Comparison of ENCODE assay signal across 7 cellular contexts in genomic region chr2:96321230-96322103, GRCh38. TPM values are rescaled to one million over a fixed set of nuclear protein-coding genes. Genes with fewer than 3 reads are reported as not detected.
DNase-seq lines count a peak whose midpoint lies in the region; ATAC-seq and TF ChIP-seq lines count a peak whose summit lies in the region.

No MANE protein-coding gene starts in this region.

- DNase-seq in NB4 (ENCODE audit: low read depth) (peak; percentile 89), cerebellum (ENCODE audit: low spot score) (peak; percentile 55), memory B cell (ENCODE audit: low spot score in 2 of 2) (peak; percentile 72 to 76)
- DNase-seq in stimulated activated CD8-positive, alpha-beta memory T cell treated with anti-CD3 and anti-CD28 coated beads, Interleukin-2, amount 100 ng/mL, for 1 hour (ENCODE audit: low read depth in 2 of 2) = peak; percentile 60 to 64

- no peaks in the 10 kb centered on the region for H3K27me3 Mint-ChIP-seq in memory B cell

- POLR2A ChIA-PET in HEK293 (lab: Yijun Ruan, JAX) = interaction anchor here (0.8 to 4.8 kb wide), 5 partner anchors 10 to 113 kb away, joined by 3 to 43 read pairs (median 5); partner anchors contain the start of genes CIAO1, NCAPH, SNRNP200 and TMEM127

- H3K4me3 ChIP-seq in GM12875 (ENCODE audit: low read depth, low read length) = peak overlapping the region; percentile 83
- peak overlapping the region; percentile 53 for H3K4me3 ChIP-seq in HEK293 (ENCODE audit: low read depth, low read length)
- peak overlapping the region; percentile 66 for H3K4me3 ChIP-seq in NB4 (ENCODE audit: low read depth, low read length)
- peak overlapping the region; percentile 72 for H3K4me3 ChIP-seq in WI38 (ENCODE audit: low read depth, low read length)

- H3K36me3 ChIP-seq in HEK293 (ENCODE audit: control insufficient read depth in 2 of 2, insufficient read depth in 1 of 2, low read length in 2 of 2) = peaks cover 0 to under 1% of the 10 kb centered on the region in 2 experiments; a peak in 1 of 3 replicates

- peak; percentile 13 for TF ChIP-seq POLR2A in NB4 (IDR thresholded peaks at IDR 0.05; ENCODE audit: extremely low read depth, insufficient read length)

- H3K9me3 Mint-ChIP-seq in memory B cell = no peaks in the 10 kb centered on the region

- peak overlapping the region; percentile 21 for H3K27ac Mint-ChIP-seq in memory B cell

- H3K27ac ChIP-seq in HEK293 (ENCODE audit: extremely low read depth, low read depth, low read length) = peak overlapping the region; percentile 17; the same call in 1 of the 2 replicates

- CTCF ChIA-PET in HEK293 (lab: Yijun Ruan, JAX) = interaction anchor here (0.7 to 1.3 kb wide), 2 partner anchors 10 to 32 kb away, joined by 3 to 4 read pairs; no protein-coding TSS in a partner anchor

- H3K9me3 ChIP-seq in HEK293 (ENCODE audit: control insufficient read depth, insufficient read depth, low read depth, low read length) = no peaks in the 10 kb centered on the region

- ATAC-seq in memory B cell (ENCODE audit: low read depth) = peak; percentile 86

- H3K4me1 ChIP-seq in HEK293 (ENCODE audit: control insufficient read depth, insufficient read depth, low read length) = no peaks in the 10 kb centered on the region

- H3K4me1 Mint-ChIP-seq in memory B cell = peaks cover 35% of the 10 kb centered on the region

- TF ChIP-seq CTCF in GM12875 (IDR thresholded peaks at IDR 0.05; ENCODE audit: borderline replicate concordance, insufficient read depth, low read depth, low read length) (peak; percentile 43), HEK293 (tag by site-specific recombination; IDR thresholded peaks at IDR 0.05) (no peak; the same call in 1 of the 2 replicates), NB4 (IDR thresholded peaks at IDR 0.05; ENCODE audit: low read depth, low read length) (no peak), WI38 (IDR thresholded peaks at IDR 0.05; ENCODE audit: low read depth, low read length) (no peak)

- peaks cover 2% of the 10 kb centered on the region for H3K36me3 Mint-ChIP-seq in memory B cell

- peak overlapping the region; percentile 81 for H3K4me3 Mint-ChIP-seq in memory B cell

TF ChIP-seq in HEK293, 187 proteins besides CTCF, POLR2A, EP300 and RAD21 (continues in another document):
- TF ChIP-seq ZNF629 (tag by site-specific recombination; IDR thresholded peaks at IDR 0.05) (peak; percentile 7; the same call in 1 of the 2 replicates), ZNF560 (tag by site-specific recombination; IDR thresholded peaks at IDR 0.05; ENCODE audit: borderline replicate concordance) (no peak), PRDM10 (tag by site-specific recombination; IDR thresholded peaks at IDR 0.05) (peak; percentile 70), ZNF362 (tag by site-specific recombination; IDR thresholded peaks at IDR 0.05) (no peak), ZBTB17 (tag by site-specific recombination; IDR thresholded peaks at IDR 0.05) (peak; percentile 59; the same call in 1 of the 2 replicates), ZNF341 (tag by site-specific recombination; IDR thresholded peaks at IDR 0.05; ENCODE audit: low read depth) (peak; percentile 93), ZNF501 (tag by site-specific recombination; IDR thresholded peaks at IDR 0.05) (0 out of 2 replicates have a peak, but pooled peaks have one; percentile 21), PBX3 (CRISPR knock-in tag; IDR thresholded peaks at IDR 0.05) (peak; percentile 63; the same call in 1 of the 2 replicates), ZBTB44 (tag by site-specific recombination; IDR thresholded peaks at IDR 0.05) (no peak), ZBTB20 (tag by site-specific recombination; IDR thresholded peaks at IDR 0.05) (peak; percentile 53; the same call in 1 of the 2 replicates), AEBP2 (tag by site-specific recombination; IDR thresholded peaks at IDR 0.05; ENCODE audit: borderline replicate concordance) (no peak), ZNF266 (tag by site-specific recombination; IDR thresholded peaks at IDR 0.05; ENCODE audit: low read depth) (no peak), ZNF433 (tag by site-specific recombination; IDR thresholded peaks at IDR 0.05; ENCODE audit: low read depth) (no peak), ZNF692 (tag by site-specific recombination; IDR thresholded peaks at IDR 0.05) (peak; percentile 90), ZNF248 (tag by site-specific recombination; IDR thresholded peaks at IDR 0.05) (no peak)

RNA-seq across cellular contexts. Expression of gene ITPRIPL1, which starts 3.6 kb away (rescaled TPM):
- 4.9 TPM for total RNA-seq in cerebellum

RNA-seq across cellular contexts. Expression of gene NCAPH, which starts 14.1 kb away (rescaled TPM):
- total RNA-seq in cerebellum = 6.0 TPM

RNA-seq across cellular contexts. Expression of gene SNRNP200, which starts 16.1 kb away (rescaled TPM):
- 74.8 TPM for total RNA-seq in cerebellum

RNA-seq across cellular contexts. Expression of gene CIAO1, which starts 55.4 kb away (rescaled TPM):
- total RNA-seq in cerebellum = 69.5 TPM

RNA-seq across cellular contexts. Expression of gene TMEM127, which starts 55.7 kb away (rescaled TPM):
- 19.7 TPM for total RNA-seq in cerebellum

Comparison
In these comparisons a context has a peak if more than half of its experiments do, and no peak if none do; other contexts are left out.
1. Peak in every context shown above with its lines: DNase-seq, ATAC-seq, H3K4me3 ChIP-seq and H3K27ac ChIP-seq.